ENCODE assay signal across 8 cellular contexts in genomic region chr20:325889-326644, GRCh38. TPM values are rescaled to one million over a fixed set of nuclear protein-coding genes. Genes with fewer than 3 reads are reported as not detected.
DNase-seq lines count a peak whose midpoint lies in the region; ATAC-seq, FAIRE-seq and TF ChIP-seq lines count a peak whose summit lies in the region.

No MANE protein-coding gene starts in this region.

- TF ChIP-seq EP300 in K562 (IDR thresholded peaks at IDR 0.05; ENCODE audit: low read length) = no peak

- CTCF ChIA-PET in A673 (lab: Charles Lee) (no interaction called here), K562 (lab: Yijun Ruan, JAX; ENCODE audit: low intra/inter-chr PET ratio) (no interaction called here)

- ATAC-seq in GM18505 (IDR thresholded peaks at IDR 0.05; ENCODE audit: unreplicated experiment) = peak; percentile 10
- ATAC-seq in K562 = peak; percentile 2; the same call in 2 of the 3 replicates

- no peaks in the 10 kb centered on the region for H3K9me3 ChIP-seq in A673 (ENCODE audit: low read depth, low read length, poor library complexity, severe bottlenecking)
- H3K9me3 ChIP-seq in KOPT-K1 (ENCODE audit: insufficient read depth, low read length, poor library complexity, severe bottlenecking) = no peaks in the 10 kb centered on the region
- no peaks in the 10 kb centered on the region for H3K9me3 ChIP-seq in K562 (replicated peaks; ENCODE audit: control insufficient read depth, insufficient read depth, low read depth, low read length)
- H3K9me3 ChIP-seq in iPS DF 6.9 (ENCODE audit: control insufficient read depth, insufficient read depth, low read length) = no peaks in the 10 kb centered on the region

- in situ Hi-C loops in K562 (cut with MboI) = no loop called here

- peak overlapping the region; percentile 77 to 97 for H3K9ac ChIP-seq in K562 (ENCODE audit: insufficient read depth in 1 of 2, low read depth in 2 of 2, low read length in 2 of 2)

- H3K4me1 ChIP-seq in A673 (ENCODE audit: insufficient read depth, low read length, poor library complexity, severe bottlenecking) = peaks cover 23% of the 10 kb centered on the region
- H3K4me1 ChIP-seq in K562 (replicated peaks in 1 of 2; ENCODE audit: control insufficient read depth in 2 of 2, insufficient read depth in 2 of 2, low read length in 2 of 2) = peaks cover 16 to 57% of the 10 kb centered on the region in 2 experiments; a peak in 4 of 5 replicates
- H3K4me1 ChIP-seq in iPS DF 6.9 (ENCODE audit: control insufficient read depth, insufficient read depth, low read length) = peaks cover 5% of the 10 kb centered on the region

- H3K4me2 ChIP-seq in K562 (ENCODE audit: insufficient read depth, low read length) = peak overlapping the region; percentile 78; the same call in 1 of the 2 replicates

- TF ChIP-seq RAD21 in K562 (CRISPR knock-in tag; conservative IDR thresholded peaks at IDR 0.05 in 1 of 2, IDR thresholded peaks at IDR 0.05 in 1 of 2) = no peak

- peaks cover 16% of the 10 kb centered on the region; the same call in 1 of the 2 replicates for H4K20me1 ChIP-seq in K562 (replicated peaks; ENCODE audit: control insufficient read depth, insufficient read depth, low read length)

- TF ChIP-seq POLR2A in GM18505 (IDR thresholded peaks at IDR 0.05; ENCODE audit: borderline replicate concordance, extremely low read depth, insufficient read depth, insufficient read length) (peak; percentile 35), K562 (conservative IDR thresholded peaks at IDR 0.05) (no peak; the same call in 1 of the 2 replicates)

- BruUV-seq in A673 (replicated peaks; lab: Mats Ljungman, UMichigan) (no TSS peak), K562 (replicated peaks; lab: Mats Ljungman, UMichigan) (no TSS peak)

- H3K4me3 ChIP-seq in A673 (ENCODE audit: low read depth, low read length, poor library complexity, severe bottlenecking) (peak overlapping the region; percentile 88), K562 (peak overlapping the region; percentile 65), iPS DF 6.9 (ENCODE audit: low read length) (peak overlapping the region; percentile 75)

- DNase-seq in A673 (ENCODE audit: low spot score) = peak; percentile 83
- DNase-seq in SW480 (ENCODE audit: low spot score) = peak; percentile 82
- DNase-seq in K562 (ENCODE audit: extremely low read depth in 1 of 4, low spot score in 3 of 4) = peak; percentile 48 to 67 (median 56)
- DNase-seq in iPS DF 6.9 (ENCODE audit: low read depth, low spot score) = no peak
- DNase-seq in renal cortical epithelial cell (ENCODE audit: low read depth) = peak; percentile 45
- DNase-seq in SK-N-DZ (ENCODE audit: low spot score) = no peak

- 2% methylated on average over 40 of the region's 103 CpGs for WGBS in K562 (ENCODE audit: insufficient coverage, low coverage, missing lambda C conversion rate)
- no CpG with 5 or more reads among the region's 103 CpGs for WGBS in iPS DF 6.9 (ENCODE audit: insufficient coverage, insufficient read length)

- intact Hi-C loops in A673 (cut with micrococcal nuclease; ENCODE audit: unreplicated experiment) = loop anchor here (1.0 kb wide), 1 partner anchor 16 kb away; no protein-coding TSS in a partner anchor
- intact Hi-C loops in K562 (cut with micrococcal nuclease) = loop anchor here (2.0 kb wide), 2 partner anchors 29 to 59 kb away; partner anchors contain the start of gene ZCCHC3

- H3K9me1 ChIP-seq in K562 (ENCODE audit: control insufficient read depth, insufficient read depth, low read length) = peaks cover 3% of the 10 kb centered on the region

- TF ChIP-seq CTCF in A673 (conservative IDR thresholded peaks at IDR 0.05; ENCODE audit: low read depth, low read length) = no peak
- no peak for TF ChIP-seq CTCF in K562 (IDR thresholded peaks at IDR 0.05 in 2 of 3, conservative IDR thresholded peaks at IDR 0.05 in 1 of 3; ENCODE audit: insufficient read depth in 2 of 3, low read depth in 1 of 3, low read length in 3 of 3)

- POLR2A ChIA-PET in A673 (lab: Charles Lee; ENCODE audit: low non-redundant PET) = interaction anchor here (0.7 kb wide), 1 partner anchor 16 kb away, joined by 10 read pairs; no protein-coding TSS in a partner anchor
- POLR2A ChIA-PET in K562 (lab: Yijun Ruan, JAX) = interaction anchor here (0.6 to 1.2 kb wide), 3 partner anchors 11 to 22 kb away, joined by 3 to 5 read pairs (median 3); partner anchors contain the start of gene NRSN2

- peaks cover 49% of the 10 kb centered on the region for H3K79me2 ChIP-seq in K562 (ENCODE audit: control insufficient read depth, insufficient read depth, low read length)

- no peaks in the 10 kb centered on the region for H3K27me3 ChIP-seq in A673 (replicated peaks; ENCODE audit: insufficient read depth, low read depth, low read length, poor library complexity)
- H3K27me3 ChIP-seq in K562 (ENCODE audit: control insufficient read depth in 2 of 2, insufficient read depth in 2 of 2, low read length in 2 of 2) = no peaks in the 10 kb centered on the region
- H3K27me3 ChIP-seq in iPS DF 6.9 (ENCODE audit: control insufficient read depth, insufficient read depth, low read length) = no peaks in the 10 kb centered on the region

- H2AFZ ChIP-seq in K562 (ENCODE audit: low read depth, low read length) = peak overlapping the region; percentile 66; the same call in 1 of the 2 replicates

- H3K27ac ChIP-seq in A673 (ENCODE audit: low read depth, low read length, poor library complexity, severe bottlenecking) (peak overlapping the region; percentile 95), KOPT-K1 (ENCODE audit: low read depth, low read length, poor library complexity, severe bottlenecking) (peak overlapping the region; percentile 66), K562 (ENCODE audit: extremely low read depth, low read depth, low read length) (peak overlapping the region; percentile 95), iPS DF 6.9 (ENCODE audit: low read length) (no peak overlapping the region)

- peaks cover 12% of the 10 kb centered on the region for H3K36me3 ChIP-seq in A673 (ENCODE audit: insufficient read depth, low read length, poor library complexity, severe bottlenecking)
- no peaks in the 10 kb centered on the region for H3K36me3 ChIP-seq in KOPT-K1 (ENCODE audit: insufficient read depth, low read length)
- H3K36me3 ChIP-seq in K562 (ENCODE audit: control insufficient read depth, insufficient read depth, low read length) = peaks cover 30% of the 10 kb centered on the region; the same call in 2 of the 3 replicates
- H3K36me3 ChIP-seq in iPS DF 6.9 (ENCODE audit: control insufficient read depth, insufficient read depth, low read length) = no peaks in the 10 kb centered on the region

- FAIRE-seq in K562 (lab: Jason Lieb, UNC) = no peak

RNA-seq across cellular contexts. Expression of gene SOX12, which starts 0.7 kb away (rescaled TPM):
- 41.0 and 51.0 TPM in 2 replicates for total RNA-seq in A673 (2021)
- total RNA-seq in K562 (2011; cell fraction: chromatin; rRNA removed; ENCODE audit: low replicate concordance) = 5.5 and 9.5 TPM in 2 replicates
- total RNA-seq in K562 (2011; cell fraction: nucleolus; rRNA removed) = 8.4 and 9.8 TPM in 2 replicates
- total RNA-seq in K562 (2011; cell fraction: nucleoplasm; rRNA removed) = 8.9 and 11.8 TPM in 2 replicates
- 6.5 and 9.2 TPM in 2 replicates for total RNA-seq in K562 (2014; rRNA removed)
- total RNA-seq in K562 (2014; rRNA removed; fragmentation: Illumina TruSeq; extraction: Trizol) = 1.3 and 1.4 TPM in 2 replicates
- total RNA-seq in K562 (2015; rRNA removed; fragmentation: Illumina TruSeq; extraction: Trizol) = 2.6 and 2.8 TPM in 2 replicates
- 26.1 and 26.3 TPM in 2 replicates for total RNA-seq in K562 (2021)
- 1.8 and 3.5 TPM in 2 replicates for polyA plus RNA-seq in K562 (2011; rRNA removed)
- polyA plus RNA-seq in K562 (2011; cell fraction: cytosol; rRNA removed) = 2.4 and 2.8 TPM in 2 replicates
- polyA plus RNA-seq in K562 (2011; cell fraction: nucleus; rRNA removed) = 9.5 and 9.7 TPM in 2 replicates
- polyA plus RNA-seq in K562 (2012) = 13.7 and 13.9 TPM in 2 replicates
- 6.7 and 7.4 TPM in 2 replicates for polyA plus RNA-seq in K562 (2014; fragmentation: Illumina TruSeq; extraction: Trizol)
- under 1 TPM; 0.42 to 0.48 TPM for polyA plus RNA-seq in K562 (2014; fragmentation: Nextera tagmentation; extraction: Ambion mirVana)
- polyA plus RNA-seq in K562 (2014; rRNA removed) = 6.7 and 9.6 TPM in 2 replicates
- polyA minus RNA-seq in K562 (2011; rRNA and poly(A)+ RNA removed) = 2.0 and 2.9 TPM in 2 replicates
- 4.7 and 7.1 TPM in 2 replicates for polyA minus RNA-seq in K562 (2011; cell fraction: cytosol; rRNA and poly(A)+ RNA removed)
- 2.7 and 5.2 TPM in 2 replicates for polyA minus RNA-seq in K562 (2011; cell fraction: nucleus; rRNA and poly(A)+ RNA removed)
- 2.6 and 12.7 TPM in 2 replicates for total RNA-seq in renal cortical epithelial cell
- 17.4 and 22.3 TPM in 2 replicates for polyA plus RNA-seq in SK-N-DZ (2014; cell fraction: cytosol; rRNA removed)
- 24.7 and 43.1 TPM in 2 replicates for polyA plus RNA-seq in SK-N-DZ (2014; cell fraction: nucleus; rRNA removed)

RNA-seq across cellular contexts. Expression of gene NRSN2, which starts 20.8 kb away (rescaled TPM):
- total RNA-seq in A673 (2021) (43.4 and 55.4 TPM in 2 replicates), K562 (2014; rRNA removed) (11.1 and 21.5 TPM in 2 replicates), K562 (2014; rRNA removed; fragmentation: Illumina TruSeq; extraction: Trizol) (6.7 and 7.5 TPM in 2 replicates), K562 (2015; rRNA removed; fragmentation: Illumina TruSeq; extraction: Trizol) (7.8 and 9.6 TPM in 2 replicates), K562 (2021) (26.7 and 28.5 TPM in 2 replicates), renal cortical epithelial cell (23.8 and 77.9 TPM in 2 replicates)
- total RNA-seq in K562 (2011; cell fraction: chromatin; rRNA removed; ENCODE audit: low replicate concordance) = 9.8 and 24.5 TPM in 2 replicates
- 24.9 and 37.9 TPM in 2 replicates for total RNA-seq in K562 (2011; cell fraction: nucleolus; rRNA removed)
- total RNA-seq in K562 (2011; cell fraction: nucleoplasm; rRNA removed) = 34.2 and 46.5 TPM in 2 replicates
- polyA plus RNA-seq in K562 (2011; rRNA removed) (13.1 and 37.5 TPM in 2 replicates), K562 (2014; fragmentation: Illumina TruSeq; extraction: Trizol) (24.3 and 24.7 TPM in 2 replicates), K562 (2014; fragmentation: Nextera tagmentation; extraction: Ambion mirVana) (1 to 10 TPM; 7.9 to 8.3 TPM), K562 (2014; rRNA removed) (24.8 and 29.7 TPM in 2 replicates)
- polyA plus RNA-seq in K562 (2011; cell fraction: cytosol; rRNA removed) = 54.0 and 57.8 TPM in 2 replicates
- 24.4 and 24.6 TPM in 2 replicates for polyA plus RNA-seq in K562 (2011; cell fraction: nucleus; rRNA removed)
- polyA plus RNA-seq in K562 (2012) = 21.9 and 37.5 TPM in 2 replicates
- 8.2 and 13.0 TPM in 2 replicates for polyA minus RNA-seq in K562 (2011; rRNA and poly(A)+ RNA removed)
- polyA minus RNA-seq in K562 (2011; cell fraction: cytosol; rRNA and poly(A)+ RNA removed) = 14.1 and 27.3 TPM in 2 replicates
- polyA minus RNA-seq in K562 (2011; cell fraction: nucleus; rRNA and poly(A)+ RNA removed) = 5.0 and 5.7 TPM in 2 replicates
- polyA plus RNA-seq in SK-N-DZ (2014; cell fraction: cytosol; rRNA removed) = 26.4 and 29.4 TPM in 2 replicates
- 14.7 and 28.9 TPM in 2 replicates for polyA plus RNA-seq in SK-N-DZ (2014; cell fraction: nucleus; rRNA removed)

RNA-seq across cellular contexts. Expression of gene ZCCHC3, which starts 28.7 kb away (rescaled TPM):
- total RNA-seq in A673 (2021) (38.0 and 39.6 TPM in 2 replicates), K562 (2014; rRNA removed) (23.2 and 28.2 TPM in 2 replicates), K562 (2014; rRNA removed; fragmentation: Illumina TruSeq; extraction: Trizol) (10.1 and 10.2 TPM in 2 replicates), K562 (2015; rRNA removed; fragmentation: Illumina TruSeq; extraction: Trizol) (12.8 and 13.9 TPM in 2 replicates), K562 (2021) (22.1 and 22.5 TPM in 2 replicates), renal cortical epithelial cell (6.6 and 14.4 TPM in 2 replicates)
- total RNA-seq in K562 (2011; cell fraction: chromatin; rRNA removed; ENCODE audit: low replicate concordance) = 6.9 and 11.2 TPM in 2 replicates
- total RNA-seq in K562 (2011; cell fraction: nucleolus; rRNA removed) = 9.6 and 12.0 TPM in 2 replicates
- 10.6 and 13.3 TPM in 2 replicates for total RNA-seq in K562 (2011; cell fraction: nucleoplasm; rRNA removed)
- polyA plus RNA-seq in K562 (2011; rRNA removed) (21.2 and 22.0 TPM in 2 replicates), K562 (2014; fragmentation: Illumina TruSeq; extraction: Trizol) (16.5 and 17.6 TPM in 2 replicates), K562 (2014; fragmentation: Nextera tagmentation; extraction: Ambion mirVana) (1 to 10 TPM; 2.8 to 4.0 TPM), K562 (2014; rRNA removed) (22.4 and 23.3 TPM in 2 replicates)
- 18.7 and 24.5 TPM in 2 replicates for polyA plus RNA-seq in K562 (2011; cell fraction: cytosol; rRNA removed)
- 13.2 and 18.2 TPM in 2 replicates for polyA plus RNA-seq in K562 (2011; cell fraction: nucleus; rRNA removed)
- 17.7 and 19.5 TPM in 2 replicates for polyA plus RNA-seq in K562 (2012)
- polyA minus RNA-seq in K562 (2011; rRNA and poly(A)+ RNA removed) = 11.1 and 11.7 TPM in 2 replicates
- polyA minus RNA-seq in K562 (2011; cell fraction: cytosol; rRNA and poly(A)+ RNA removed) = 10.8 and 12.2 TPM in 2 replicates
- 3.9 and 9.7 TPM in 2 replicates for polyA minus RNA-seq in K562 (2011; cell fraction: nucleus; rRNA and poly(A)+ RNA removed)
- 15.5 and 26.9 TPM in 2 replicates for polyA plus RNA-seq in SK-N-DZ (2014; cell fraction: cytosol; rRNA removed)
- 18.5 and 21.7 TPM in 2 replicates for polyA plus RNA-seq in SK-N-DZ (2014; cell fraction: nucleus; rRNA removed)

RNA-seq across cellular contexts. Expression of gene C20orf96, which starts 35.5 kb away (rescaled TPM):
- total RNA-seq in A673 (2021) = 21.7 and 26.3 TPM in 2 replicates
- 40.0 and 54.2 TPM in 2 replicates for total RNA-seq in K562 (2011; cell fraction: chromatin; rRNA removed; ENCODE audit: low replicate concordance)
- 27.8 and 28.2 TPM in 2 replicates for total RNA-seq in K562 (2011; cell fraction: nucleolus; rRNA removed)
- total RNA-seq in K562 (2011; cell fraction: nucleoplasm; rRNA removed) = 25.0 and 27.3 TPM in 2 replicates
- total RNA-seq in K562 (2014; rRNA removed) = 1.5 and 2.0 TPM in 2 replicates
- 2.4 and 3.0 TPM in 2 replicates for total RNA-seq in K562 (2014; rRNA removed; fragmentation: Illumina TruSeq; extraction: Trizol)
- total RNA-seq in K562 (2015; rRNA removed; fragmentation: Illumina TruSeq; extraction: Trizol) = 2.1 and 2.3 TPM in 2 replicates
- 10.1 TPM in 2 replicates for total RNA-seq in K562 (2021)
- 11.0 and 22.6 TPM in 2 replicates for polyA plus RNA-seq in K562 (2011; rRNA removed)
- polyA plus RNA-seq in K562 (2011; cell fraction: cytosol; rRNA removed) = 5.7 and 11.5 TPM in 2 replicates
- 35.3 and 52.8 TPM in 2 replicates for polyA plus RNA-seq in K562 (2011; cell fraction: nucleus; rRNA removed)
- 8.6 and 10.2 TPM in 2 replicates for polyA plus RNA-seq in K562 (2012)
- 8.4 and 9.8 TPM in 2 replicates for polyA plus RNA-seq in K562 (2014; fragmentation: Illumina TruSeq; extraction: Trizol)
- polyA plus RNA-seq in K562 (2014; fragmentation: Nextera tagmentation; extraction: Ambion mirVana) = 1 to 10 TPM; 1.7 to 4.2 TPM
- 9.1 and 11.7 TPM in 2 replicates for polyA plus RNA-seq in K562 (2014; rRNA removed)
- 6.5 and 8.2 TPM in 2 replicates for polyA minus RNA-seq in K562 (2011; rRNA and poly(A)+ RNA removed)
- 3.1 and 3.6 TPM in 2 replicates for polyA minus RNA-seq in K562 (2011; cell fraction: cytosol; rRNA and poly(A)+ RNA removed)
- 8.6 and 19.5 TPM in 2 replicates for polyA minus RNA-seq in K562 (2011; cell fraction: nucleus; rRNA and poly(A)+ RNA removed)
- 1.9 and 8.5 TPM in 2 replicates for total RNA-seq in renal cortical epithelial cell
- polyA plus RNA-seq in SK-N-DZ (2014; cell fraction: cytosol; rRNA removed) = 12.8 and 13.3 TPM in 2 replicates
- polyA plus RNA-seq in SK-N-DZ (2014; cell fraction: nucleus; rRNA removed) = 23.2 and 73.6 TPM in 2 replicates

RNA-seq across cellular contexts. Expression of gene TRIB3, which starts 54.5 kb away (rescaled TPM):
- total RNA-seq in A673 (2021) (43.4 and 59.6 TPM in 2 replicates), K562 (2014; rRNA removed) (113 and 114 TPM in 2 replicates), K562 (2014; rRNA removed; fragmentation: Illumina TruSeq; extraction: Trizol) (43.5 and 47.4 TPM in 2 replicates), K562 (2015; rRNA removed; fragmentation: Illumina TruSeq; extraction: Trizol) (22.1 and 23.0 TPM in 2 replicates), K562 (2021) (102 and 110 TPM in 2 replicates), renal cortical epithelial cell (22.0 and 114 TPM in 2 replicates)
- total RNA-seq in K562 (2011; cell fraction: chromatin; rRNA removed; ENCODE audit: low replicate concordance) = 20.3 and 47.6 TPM in 2 replicates
- 45.7 and 51.3 TPM in 2 replicates for total RNA-seq in K562 (2011; cell fraction: nucleolus; rRNA removed)
- 38.2 and 39.5 TPM in 2 replicates for total RNA-seq in K562 (2011; cell fraction: nucleoplasm; rRNA removed)
- polyA plus RNA-seq in K562 (2011; rRNA removed) (44.4 and 114 TPM in 2 replicates), K562 (2014; fragmentation: Illumina TruSeq; extraction: Trizol) (55.3 and 78.6 TPM in 2 replicates), K562 (2014; fragmentation: Nextera tagmentation; extraction: Ambion mirVana) (10 to 100 TPM; 12.1 to 14.9 TPM), K562 (2014; rRNA removed) (78.8 and 80.6 TPM in 2 replicates)
- polyA plus RNA-seq in K562 (2011; cell fraction: cytosol; rRNA removed) = 105 and 109 TPM in 2 replicates
- polyA plus RNA-seq in K562 (2011; cell fraction: nucleus; rRNA removed) = 42.6 and 66.5 TPM in 2 replicates
- polyA plus RNA-seq in K562 (2012) = 40.1 and 401 TPM in 2 replicates
- polyA minus RNA-seq in K562 (2011; rRNA and poly(A)+ RNA removed) = 33.3 and 53.8 TPM in 2 replicates
- 37.2 and 88.9 TPM in 2 replicates for polyA minus RNA-seq in K562 (2011; cell fraction: cytosol; rRNA and poly(A)+ RNA removed)
- polyA minus RNA-seq in K562 (2011; cell fraction: nucleus; rRNA and poly(A)+ RNA removed) = 9.7 and 26.4 TPM in 2 replicates
- 19.6 and 25.6 TPM in 2 replicates for polyA plus RNA-seq in SK-N-DZ (2014; cell fraction: cytosol; rRNA removed)
- 10.6 and 16.7 TPM in 2 replicates for polyA plus RNA-seq in SK-N-DZ (2014; cell fraction: nucleus; rRNA removed)

Comparison
In these comparisons a context has a peak if more than half of its experiments do, and no peak if none do; other contexts are left out.
1. DNase-seq: peak in A673 (single experiment), SW480 (single experiment), K562 (4 of 4) and renal cortical epithelial cell (single experiment); none in iPS DF 6.9 (single experiment) and SK-N-DZ (single experiment).
2. Peak in every context shown above with its lines, with median percentiles within 50 percentile points of each other: H3K4me3 ChIP-seq.